In the genomic region with DNA sequence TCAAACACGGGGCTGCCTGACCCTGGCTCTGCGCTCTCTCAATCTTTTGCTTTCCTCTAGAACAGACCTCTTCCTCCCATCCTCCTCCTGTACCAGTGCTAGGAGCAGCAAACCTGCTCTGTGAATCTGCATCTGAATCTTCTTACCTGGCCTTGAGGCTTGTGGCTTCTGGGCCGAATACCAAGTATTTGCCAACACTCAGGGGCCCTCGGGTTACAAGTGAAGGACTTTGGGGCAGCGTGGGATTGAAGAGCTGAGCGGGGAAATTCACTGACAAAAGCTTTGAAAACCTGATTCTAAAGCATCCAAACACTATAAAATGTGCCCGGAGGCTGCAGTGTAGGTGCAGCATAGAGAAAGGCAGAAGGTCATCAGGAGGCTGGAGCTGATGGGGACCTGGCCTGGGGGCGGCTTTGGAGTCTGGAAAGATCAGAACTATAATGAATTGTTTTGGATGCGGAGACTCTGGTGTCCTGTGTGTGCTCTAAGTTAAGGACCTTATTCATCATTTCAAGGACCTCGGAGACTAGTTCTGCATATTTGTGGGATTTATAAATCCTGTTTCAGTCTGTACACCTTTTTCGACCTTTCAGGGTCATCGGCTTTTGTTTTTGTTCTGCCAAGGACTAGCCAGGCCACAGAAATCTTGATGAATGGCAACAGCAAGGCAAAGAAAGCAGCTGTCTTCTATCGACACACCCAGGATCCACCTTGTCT, we compare ENCODE assay signal across 13 cellular contexts. TPM values are rescaled to one million over a fixed set of nuclear protein-coding genes. Genes with fewer than 3 reads are reported as not detected.
DNase-seq lines count a peak whose midpoint lies in the region; ATAC-seq and TF ChIP-seq lines count a peak whose summit lies in the region.
"Had no signal": no experiment of that assay in that cellular context is flagged by ENCODE, and none has a peak within 500 bp of the region (broad histone marks: within the 10 kb centered on the region; RNA-seq: fewer than 3 reads in every experiment).

No MANE protein-coding gene starts in this region.

- H3F3A ChIP-seq in smooth muscle cell (ENCODE audit: low read depth), result no peaks in the 10 kb centered on the region

- DNase-seq in CD14-positive monocyte (ENCODE audit: low spot score), result no peak
- no peak for DNase-seq in RWPE2 (ENCODE audit: low spot score)
- DNase-seq in mesenchymal stem cell, result no peak
- DNase-seq in smooth muscle cell (lab: John Stamatoyannopoulos, UW; ENCODE audit: unreplicated experiment), result no peak
- DNase-seq in SIG-M5 (lab: John Stamatoyannopoulos, UW), result no peak
- DNase-seq: activated CD8-positive, alpha-beta memory T cell treated with anti-CD3 and anti-CD28 coated beads for 24 hours; activated naive CD4-positive, alpha-beta T cell treated with Interleukin-2 at 50 U/mL for 16 hours; activated T-cell treated with anti-CD3 and anti-CD28 coated beads, Interleukin-2, amount 50 U/mL, for 4 hours; NCI-H524 treated with DMSO at 0.1 percent for 48 hours; RPMI8226 had no signal

- H3K4me3 Mint-ChIP-seq in CD14-positive monocyte, result peak overlapping the region; percentile 51 to 54
- H3K4me3 Mint-ChIP-seq: activated T-cell treated with anti-CD3 and anti-CD28 coated beads, Interleukin-2, amount 50 U/mL, for 4 hours; natural killer cell treated with Interleukin-12 subunit alpha and Interleukin-12 subunit beta and Interleukin-15 and Interleukin-18, amount 100 ng/mL, for 72 hours had no signal

- no peaks in the 10 kb centered on the region for H3K27me3 ChIP-seq in RWPE2 (ENCODE audit: insufficient read depth, poor library complexity, severe bottlenecking)
- H3K27me3 ChIP-seq in mesenchymal stem cell (ENCODE audit: control insufficient read depth in 1 of 2, insufficient read depth in 1 of 2, low read length in 2 of 2), result peaks cover 0 to 3% of the 10 kb centered on the region in 2 experiments
- no peaks in the 10 kb centered on the region for H3K27me3 ChIP-seq in skeletal muscle tissue (ENCODE audit: control insufficient read depth in 3 of 3, insufficient read depth in 3 of 3, low read length in 3 of 3)
- H3K27me3 ChIP-seq in smooth muscle cell (ENCODE audit: low read depth), result no peaks in the 10 kb centered on the region

- peak overlapping the region; percentile 17 for H3K4me2 ChIP-seq in mesenchymal stem cell (ENCODE audit: low read length, poor library complexity, severe bottlenecking)
- no peak overlapping the region for H3K4me2 ChIP-seq in smooth muscle cell

- no peaks in the 10 kb centered on the region for H4K20me1 ChIP-seq in smooth muscle cell (ENCODE audit: low read depth)

- peak overlapping the region in 1 of 2 experiments; percentile 52 for H2BK12ac ChIP-seq in mesenchymal stem cell (ENCODE audit: low read length in 2 of 2)

- H2AK5ac ChIP-seq in mesenchymal stem cell (ENCODE audit: low read length, severe bottlenecking), result no peak overlapping the region

- ATAC-seq in RWPE2 (ENCODE audit: low read depth) (no peak), HG03045 (IDR thresholded peaks at IDR 0.05; ENCODE audit: unreplicated experiment) (no peak)
- ATAC-seq: activated T-cell treated with anti-CD3 and anti-CD28 coated beads, Interleukin-2, amount 50 U/mL, for 4 hours had no signal

- H2AFZ ChIP-seq in mesenchymal stem cell (ENCODE audit: low read depth, low read length), result no peak overlapping the region
- no peak overlapping the region for H2AFZ ChIP-seq in smooth muscle cell (ENCODE audit: low read depth)

- no peak overlapping the region for H3K18ac ChIP-seq in mesenchymal stem cell (ENCODE audit: low read depth in 1 of 2, low read length in 2 of 2)

- H4K91ac ChIP-seq in mesenchymal stem cell (ENCODE audit: low read length), result peak overlapping the region; percentile 71

- TF ChIP-seq CTCF in CD14-positive monocyte (IDR thresholded peaks at IDR 0.05) (no peak), RWPE2 (IDR thresholded peaks at IDR 0.05; ENCODE audit: poor library complexity, severe bottlenecking) (no peak), smooth muscle cell (IDR thresholded peaks at IDR 0.05; ENCODE audit: borderline replicate concordance, insufficient read depth, poor library complexity, severe bottlenecking) (no peak)

- no peak overlapping the region for H3K9ac ChIP-seq in mesenchymal stem cell (ENCODE audit: low read length)
- no peak overlapping the region for H3K9ac ChIP-seq in skeletal muscle tissue (ENCODE audit: low read depth in 1 of 3, low read length in 3 of 3)
- H3K9ac ChIP-seq in smooth muscle cell (ENCODE audit: low read depth), result no peak overlapping the region

- H3K4me1 Mint-ChIP-seq in CD14-positive monocyte, result peaks cover 53% of the 10 kb centered on the region

- H2BK5ac ChIP-seq in mesenchymal stem cell (ENCODE audit: low read depth, low read length, poor library complexity, severe bottlenecking), result no peak overlapping the region

- H4K8ac ChIP-seq in mesenchymal stem cell (ENCODE audit: low read length), result peak overlapping the region; percentile 25

- H3K9me3 ChIP-seq in RWPE2 (ENCODE audit: severe bottlenecking) (no peaks in the 10 kb centered on the region), mesenchymal stem cell (ENCODE audit: control insufficient read depth, low read length) (no peaks in the 10 kb centered on the region), skeletal muscle tissue (ENCODE audit: control insufficient read depth in 3 of 3, low read length in 3 of 3) (no peaks in the 10 kb centered on the region), smooth muscle cell (replicated peaks; ENCODE audit: low read depth) (no peaks in the 10 kb centered on the region)

- no peak overlapping the region for H2BK15ac ChIP-seq in mesenchymal stem cell (ENCODE audit: low read depth, poor library complexity, severe bottlenecking)

- peak overlapping the region; percentile 42 for H3K27ac ChIP-seq in RWPE2 (ENCODE audit: poor library complexity, severe bottlenecking)
- H3K27ac ChIP-seq in mesenchymal stem cell (ENCODE audit: low read length, poor library complexity, severe bottlenecking), result no peak overlapping the region
- H3K27ac ChIP-seq in skeletal muscle tissue (ENCODE audit: low read depth, low read length), result peak overlapping the region; percentile 9
- H3K27ac ChIP-seq in smooth muscle cell (ENCODE audit: low read depth), result no peak overlapping the region

- H3K23ac ChIP-seq in mesenchymal stem cell (ENCODE audit: low read length in 2 of 2), result no peak overlapping the region

- H3K9me3 Mint-ChIP-seq in CD14-positive monocyte, result peaks cover 0 to 10% (median 8%) of the 10 kb centered on the region in 7 donors
- H3K9me3 Mint-ChIP-seq: activated T-cell treated with anti-CD3 and anti-CD28 coated beads, Interleukin-2, amount 50 U/mL, for 4 hours; natural killer cell treated with Interleukin-12 subunit alpha and Interleukin-12 subunit beta and Interleukin-15 and Interleukin-18, amount 100 ng/mL, for 72 hours had no signal

- H3K79me1 ChIP-seq in mesenchymal stem cell (replicated peaks; ENCODE audit: low read length, poor library complexity, severe bottlenecking), result no peaks in the 10 kb centered on the region

- peak overlapping the region; percentile 95 to 100 (median 99) for H3K27ac Mint-ChIP-seq in CD14-positive monocyte

- H3K27me3 Mint-ChIP-seq in CD14-positive monocyte (ENCODE audit: low read depth in 3 of 3), result peaks cover 0 to 8% (median 5%) of the 10 kb centered on the region in 3 donors

- H2BK120ac ChIP-seq in mesenchymal stem cell (ENCODE audit: low read depth, low read length), result no peak overlapping the region

- H3K14ac ChIP-seq in mesenchymal stem cell (ENCODE audit: low read length in 2 of 2), result no peak overlapping the region

- H3K4ac ChIP-seq in mesenchymal stem cell (ENCODE audit: low read depth in 1 of 2, low read length in 2 of 2), result no peak overlapping the region

- H3K4me1 ChIP-seq in RWPE2 (ENCODE audit: insufficient read depth, poor library complexity, severe bottlenecking) (peaks cover 14% of the 10 kb centered on the region), mesenchymal stem cell (ENCODE audit: control insufficient read depth, insufficient read depth, low read depth, low read length) (peaks cover 10% of the 10 kb centered on the region), skeletal muscle tissue (ENCODE audit: control insufficient read depth in 3 of 3, insufficient read depth in 3 of 3, low read length in 3 of 3) (peaks cover 5 to 7% (median 6%) of the 10 kb centered on the region in 3 donors), smooth muscle cell (ENCODE audit: low read depth) (no peaks in the 10 kb centered on the region)

- H3K36me3 Mint-ChIP-seq in CD14-positive monocyte, result no peaks in the 10 kb centered on the region
- H3K36me3 Mint-ChIP-seq: natural killer cell treated with Interleukin-12 subunit alpha and Interleukin-12 subunit beta and Interleukin-15 and Interleukin-18, amount 100 ng/mL, for 72 hours had no signal

- 82% methylated on average over 13 of the region's 13 CpGs for WGBS in mesenchymal stem cell
- 82% methylated on average over 13 of the region's 13 CpGs for WGBS in smooth muscle cell (ENCODE audit: low lambda C conversion rate)

- no peaks in the 10 kb centered on the region for H3K79me2 ChIP-seq in smooth muscle cell (ENCODE audit: low read depth)

- intact Hi-C loops in CD14-positive monocyte (cut with micrococcal nuclease), result loop anchor here in 1 of 2 donors (5.0 kb wide), 1 partner anchor 35 kb away; no protein-coding TSS in a partner anchor

- no peak overlapping the region for H3K4me3 ChIP-seq in RWPE2 (ENCODE audit: severe bottlenecking)
- H3K4me3 ChIP-seq in mesenchymal stem cell (ENCODE audit: insufficient read depth in 1 of 2, low read depth in 1 of 2, low read length in 2 of 2), result no peak overlapping the region
- no peak overlapping the region for H3K4me3 ChIP-seq in skeletal muscle tissue (ENCODE audit: low read length in 3 of 3)
- no peak overlapping the region for H3K4me3 ChIP-seq in smooth muscle cell

- H3K36me3 ChIP-seq in RWPE2 (ENCODE audit: low read depth) (no peaks in the 10 kb centered on the region), mesenchymal stem cell (ENCODE audit: control insufficient read depth in 1 of 2, insufficient read depth in 2 of 2, low read depth in 1 of 2, low read length in 2 of 2) (no peaks in the 10 kb centered on the region), skeletal muscle tissue (ENCODE audit: control insufficient read depth in 3 of 3, insufficient read depth in 3 of 3, low read length in 3 of 3) (no peaks in the 10 kb centered on the region), smooth muscle cell (ENCODE audit: low read depth) (no peaks in the 10 kb centered on the region)

RNA-seq across cellular contexts. Expression of a gene that starts 16.4 kb away (rescaled TPM):
- polyA plus RNA-seq in CD14-positive monocyte (1 to 10 TPM; 6.9 to 8.2 TPM), smooth muscle cell (43.9 and 44.7 TPM in 2 replicates)
- 109 TPM for polyA plus RNA-seq in mesenchymal stem cell (2013, experiment 1 of 2)
- polyA plus RNA-seq in mesenchymal stem cell (2013, experiment 2 of 2), result 99.8 TPM
- total RNA-seq in skeletal muscle tissue (161 TPM), smooth muscle cell (64.5 and 77.4 TPM in 2 replicates)

Comparison
In these comparisons a context has a peak if more than half of its experiments do, and no peak if none do; other contexts are left out.
1. H3K27ac ChIP-seq: peak in RWPE2 (single experiment) and skeletal muscle tissue (single experiment); none in mesenchymal stem cell (single experiment) and smooth muscle cell (single experiment).